In genomic region chr3:112304611-112305010, GRCh38 we compare ENCODE assay signal across 10 cellular contexts. TPM values are rescaled to one million over a fixed set of nuclear protein-coding genes. Genes with fewer than 3 reads are reported as not detected.
A peak's percentile ranks its signal among the peaks of the same experiment; 100 is the strongest.
DNase-seq lines count a peak whose midpoint lies in the region; ATAC-seq and TF ChIP-seq lines count a peak whose summit lies in the region.
"Had no signal": no experiment of that assay in that cellular context is flagged by ENCODE, and none has a peak within 500 bp of the region (broad histone marks: within the 10 kb centered on the region; RNA-seq: fewer than 3 reads in every experiment).

No MANE protein-coding gene starts in this region.

- TF ChIP-seq CTCF in breast epithelium (IDR thresholded peaks at IDR 0.05) (peak in 1 of 3 donors; percentile 35), MCF 10A (IDR thresholded peaks at IDR 0.05; ENCODE audit: unreplicated experiment) (no peak), brain microvascular endothelial cell (IDR thresholded peaks at IDR 0.05; ENCODE audit: low read depth, low read length, missing control alignments) (peak; percentile 53), mesothelial cell of epicardium (IDR thresholded peaks at IDR 0.05; ENCODE audit: unreplicated experiment) (peak; percentile 62), upper lobe of right lung (IDR thresholded peaks at IDR 0.05) (peak; percentile 13)

- no peaks in the 10 kb centered on the region for H3K9me3 Mint-ChIP-seq in MCF 10A (ENCODE audit: unreplicated experiment)
- no peaks in the 10 kb centered on the region for H3K9me3 Mint-ChIP-seq in mesothelial cell of epicardium

- no peak for TF ChIP-seq POLR2A in breast epithelium (IDR thresholded peaks at IDR 0.05)

- H3K27me3 Mint-ChIP-seq in MCF 10A (ENCODE audit: insufficient read depth, unreplicated experiment) (no peaks in the 10 kb centered on the region), mesothelial cell of epicardium (ENCODE audit: low read depth) (no peaks in the 10 kb centered on the region)

- H3K4me1 ChIP-seq in breast epithelium (no peaks in the 10 kb centered on the region), upper lobe of right lung (peaks cover 9% of the 10 kb centered on the region)

- H3K27me3 ChIP-seq in breast epithelium (no peaks in the 10 kb centered on the region), brain microvascular endothelial cell (replicated peaks) (no peaks in the 10 kb centered on the region), upper lobe of right lung (no peaks in the 10 kb centered on the region)

- BruUV-seq in MCF 10A (replicated peaks; lab: Mats Ljungman, UMichigan), result no TSS peak

- H3K9me3 ChIP-seq in breast epithelium, result no peaks in the 10 kb centered on the region
- H3K9me3 ChIP-seq in upper lobe of right lung, result no peaks in the 10 kb centered on the region

- ATAC-seq in upper lobe of right lung (no peak), HG03457 (IDR thresholded peaks at IDR 0.05; ENCODE audit: unreplicated experiment) (no peak), HG02852 (IDR thresholded peaks at IDR 0.05; ENCODE audit: unreplicated experiment) (no peak)

- CTCF ChIA-PET in MCF 10A (lab: Yijun Ruan, JAX), result interaction anchor here (0.6 to 5.8 kb wide), 4 partner anchors 11 to 240 kb away, joined by 3 to 48 read pairs (median 6); partner anchors contain the start of gene SLC9C1

- intact Hi-C loops in breast epithelium (cut with DNase I; ENCODE audit: low total_unique reads) (loop anchor here (5.0 kb wide), 1 partner anchor 622 kb away; no protein-coding TSS in a partner anchor), MCF 10A (cut with micrococcal nuclease) (no loop called here), upper lobe of right lung (cut with DNase I) (no loop called here)

- H3K36me3 ChIP-seq in breast epithelium (no peaks in the 10 kb centered on the region), brain microvascular endothelial cell (replicated peaks) (no peaks in the 10 kb centered on the region), upper lobe of right lung (no peaks in the 10 kb centered on the region)

- H3K4me3 Mint-ChIP-seq in MCF 10A (ENCODE audit: unreplicated experiment), result no peak overlapping the region
- no peak overlapping the region for H3K4me3 Mint-ChIP-seq in mesothelial cell of epicardium

- DNase-seq in breast epithelium (ENCODE audit: low spot score in 2 of 2) (no peak), MCF 10A (ENCODE audit: unreplicated experiment) (no peak), brain microvascular endothelial cell (no peak), mesothelial cell of epicardium (ENCODE audit: low spot score in 2 of 2, unreplicated experiment in 2 of 2) (no peak), upper lobe of right lung (no peak), RPMI8226 (no peak)

- POLR2A ChIA-PET in MCF 10A (lab: Yijun Ruan, JAX), result interaction anchor here (1.2 to 1.4 kb wide), 2 partner anchors 11 to 16 kb away, joined by 3 to 4 read pairs; no protein-coding TSS in a partner anchor

- in situ Hi-C loops in brain microvascular endothelial cell (cut with HindIII; ENCODE audit: low pct_ligation_motif_present, low sequenced_read_pairs), result loop anchor here (25.0 kb wide), 1 partner anchor 208 kb away; no protein-coding TSS in a partner anchor

- H3K27ac Mint-ChIP-seq in MCF 10A (ENCODE audit: low read depth, unreplicated experiment) (no peak overlapping the region), mesothelial cell of epicardium (no peak overlapping the region)

- H3K36me3 Mint-ChIP-seq in MCF 10A (ENCODE audit: insufficient read depth, unreplicated experiment) (no peaks in the 10 kb centered on the region), mesothelial cell of epicardium (no peaks in the 10 kb centered on the region)

- peaks cover 7% of the 10 kb centered on the region for H3K4me1 Mint-ChIP-seq in MCF 10A (ENCODE audit: insufficient read depth, unreplicated experiment)
- peaks cover 20% of the 10 kb centered on the region for H3K4me1 Mint-ChIP-seq in mesothelial cell of epicardium

- H3K27ac ChIP-seq in breast epithelium (no peak overlapping the region), brain microvascular endothelial cell (no peak overlapping the region), upper lobe of right lung (no peak overlapping the region)
- H3K27ac ChIP-seq: C4-2B had no signal

- H3K4me3 ChIP-seq in breast epithelium, result peak overlapping the region; percentile 47 to 64 (median 51)
- no peak overlapping the region for H3K4me3 ChIP-seq in brain microvascular endothelial cell (ENCODE audit: low read depth, low read length)
- no peak overlapping the region for H3K4me3 ChIP-seq in upper lobe of right lung

RNA-seq across cellular contexts. Expression of gene SLC9C1, which starts 10.6 kb away (rescaled TPM):
- total RNA-seq in breast epithelium, result under 1 TPM in 2 of 3 donors, not detected in 1; 0.15 to 0.48 TPM
- total RNA-seq in MCF 10A (2022), result not detected in 2 replicates
- 0.69 to 1.6 TPM (median 0.69 TPM) in 3 replicates for total RNA-seq in mesothelial cell of epicardium
- total RNA-seq in upper lobe of right lung, result not detected
- total RNA-seq: M059J had no signal

RNA-seq across cellular contexts. Expression of gene CD200, which starts 28.3 kb away (rescaled TPM):
- total RNA-seq in breast epithelium (10 to 100 TPM in 2 of 3 donors, 1 to 10 TPM in 1; 4.8 to 20.8 (median 17.0) TPM), MCF 10A (2022) (0.44 TPM in 1 of 2 replicates, not detected in the other), mesothelial cell of epicardium (25.7 to 26.6 TPM (median 25.9 TPM) in 3 replicates), upper lobe of right lung (6.5 TPM)

Comparison
In these comparisons a context has a peak if more than half of its experiments do, and no peak if none do; other contexts are left out.
1. H3K4me3 ChIP-seq: peak in breast epithelium (3 of 3); none in brain microvascular endothelial cell (single experiment) and upper lobe of right lung (single experiment).